Comparison of ENCODE assay signal across 8 cellular contexts in genomic region chr20:19975436-19975799, GRCh38. TPM values are rescaled to one million over a fixed set of nuclear protein-coding genes. Genes with fewer than 3 reads are reported as not detected.
DNase-seq lines count a peak whose midpoint lies in the region; ATAC-seq and TF ChIP-seq lines count a peak whose summit lies in the region.

No MANE protein-coding gene starts in this region.

- H3K27ac ChIP-seq in substantia nigra (ENCODE audit: low read depth, low read length, poor library complexity, severe bottlenecking) = peak overlapping the region; percentile 95

- peaks cover 0 to 8% (median 0%) of the 10 kb centered on the region in 5 experiments for H3K9me3 Mint-ChIP-seq in brain

- H3K36me3 Mint-ChIP-seq in brain = peaks cover 51% of the 10 kb centered on the region

- peak overlapping the region in 4 of 5 experiments; percentile 58 to 97 (median 95) for H3K27ac Mint-ChIP-seq in brain

- peaks cover 2% of the 10 kb centered on the region for H3K27me3 Mint-ChIP-seq in brain

- H3K4me3 Mint-ChIP-seq in brain = peak overlapping the region; percentile 23 to 87 (median 67)

- H3K4me1 Mint-ChIP-seq in brain = peaks cover 66% of the 10 kb centered on the region

- DNase-seq in HCEC 1CT (peak; percentile 51), kidney tubule cell (ENCODE audit: low spot score) (peak; percentile 69), substantia nigra (lab: John Stamatoyannopoulos, UW) (peak in 15 of 49 donors; percentile 35 to 70 (median 57)), amniotic stem cell (lab: John Stamatoyannopoulos, UW) (no peak), NCI-H2029 (lab: John Stamatoyannopoulos, UW) (no peak)
- no peak for DNase-seq in stimulated activated naive CD4-positive, alpha-beta T cell (lab: John Stamatoyannopoulos, UW)

- ATAC-seq in GM21423 (IDR thresholded peaks at IDR 0.05; ENCODE audit: unreplicated experiment) = no peak

- no peak for TF ChIP-seq CTCF in brain (conservative IDR thresholded peaks at IDR 0.05)

RNA-seq across cellular contexts. Expression of gene NAA20, which starts 41.7 kb away (rescaled TPM):
- 38.0 TPM for polyA plus RNA-seq in brain (ENCODE audit: insufficient read depth, low read depth, low replicate concordance)

Comparison
In these comparisons a context has a peak if more than half of its experiments do, and no peak if none do; other contexts are left out.
1. DNase-seq: peak in HCEC 1CT (single experiment) and kidney tubule cell (single experiment); none in amniotic stem cell (single experiment), NCI-H2029 (single experiment) and stimulated activated naive CD4-positive, alpha-beta T cell (0 of 6).